Comparison of ENCODE assay signal across 14 cellular contexts in genomic region chr11:108947654-108948570, GRCh38.
DNase-seq lines count a peak whose midpoint lies in the region; ATAC-seq and TF ChIP-seq lines count a peak whose summit lies in the region.
"Had no signal": no experiment of that assay in that cellular context is flagged by ENCODE, and none has a peak within 500 bp of the region (broad histone marks: within the 10 kb centered on the region; RNA-seq: fewer than 3 reads in every experiment).

No MANE protein-coding gene starts in this region.

- no peak overlapping the region for H3K4me3 Mint-ChIP-seq in activated T-helper 17 cell treated with anti-CD3 and anti-CD28 coated beads, Interleukin-2, amount 50 U/mL, for 72 hours
- H3K4me3 Mint-ChIP-seq in endodermal cell, result no peak overlapping the region
- H3K4me3 Mint-ChIP-seq: activated B cell treated with CpG ODN at 0.5 μM for 24 hours; CD8-positive, alpha-beta T cell had no signal

- TF ChIP-seq CTCF in endodermal cell (conservative IDR thresholded peaks at IDR 0.05), result no peak

- H3K27ac ChIP-seq in endodermal cell (ENCODE audit: low read depth, low read length), result no peak overlapping the region
- H3K27ac ChIP-seq: neutrophil, SJSA1, skin epidermis, suprapubic skin had no signal

- peaks cover 18% of the 10 kb centered on the region for H3K9me3 Mint-ChIP-seq in activated T-helper 17 cell treated with anti-CD3 and anti-CD28 coated beads, Interleukin-2, amount 50 U/mL, for 72 hours
- peaks cover 15% of the 10 kb centered on the region for H3K9me3 Mint-ChIP-seq in endodermal cell

- H3K36me3 ChIP-seq in endodermal cell (ENCODE audit: control insufficient read depth, insufficient read depth, low read length), result no peaks in the 10 kb centered on the region
- H3K36me3 ChIP-seq: neutrophil, SJSA1, suprapubic skin had no signal

- no peaks in the 10 kb centered on the region for H3K27me3 ChIP-seq in endodermal cell (ENCODE audit: control insufficient read depth, insufficient read depth, low read length, poor library complexity, severe bottlenecking)
- H3K27me3 ChIP-seq: neutrophil, SJSA1, suprapubic skin had no signal

- no peak overlapping the region for H3K4me3 ChIP-seq in endodermal cell (ENCODE audit: low read length)
- H3K4me3 ChIP-seq: SJSA1, skin epidermis, suprapubic skin had no signal

- H3K27ac Mint-ChIP-seq in activated T-helper 17 cell treated with anti-CD3 and anti-CD28 coated beads, Interleukin-2, amount 50 U/mL, for 72 hours, result peak overlapping the region; percentile 13
- no peak overlapping the region for H3K27ac Mint-ChIP-seq in endodermal cell
- H3K27ac Mint-ChIP-seq: activated B cell treated with CpG ODN at 0.5 μM for 24 hours; CD8-positive, alpha-beta T cell had no signal

- no peaks in the 10 kb centered on the region for H3K4me1 ChIP-seq in endodermal cell (ENCODE audit: control insufficient read depth, insufficient read depth, low read length)

- peak; percentile 90 for ATAC-seq in activated T-helper 17 cell treated with anti-CD3 and anti-CD28 coated beads, Interleukin-2, amount 50 U/mL, for 72 hours (replicated peaks)
- no peak for ATAC-seq in GM21619 (IDR thresholded peaks at IDR 0.05; ENCODE audit: unreplicated experiment)
- ATAC-seq: CD8-positive, alpha-beta T cell had no signal

- no peaks in the 10 kb centered on the region for H3K27me3 Mint-ChIP-seq in activated T-helper 17 cell treated with anti-CD3 and anti-CD28 coated beads, Interleukin-2, amount 50 U/mL, for 72 hours
- H3K27me3 Mint-ChIP-seq in endodermal cell (ENCODE audit: insufficient read depth), result no peaks in the 10 kb centered on the region
- H3K27me3 Mint-ChIP-seq: activated B cell treated with CpG ODN at 0.5 μM for 24 hours had no signal

- peaks cover 10% of the 10 kb centered on the region for H3K4me1 Mint-ChIP-seq in activated T-helper 17 cell treated with anti-CD3 and anti-CD28 coated beads, Interleukin-2, amount 50 U/mL, for 72 hours
- H3K4me1 Mint-ChIP-seq in endodermal cell, result peaks cover 3% of the 10 kb centered on the region
- H3K4me1 Mint-ChIP-seq: activated B cell treated with CpG ODN at 0.5 μM for 24 hours had no signal

- DNase-seq in EL (peak; percentile 78), HS-5 (ENCODE audit: low read depth) (peak; percentile 63), kidney tubule cell (ENCODE audit: low spot score) (peak; percentile 40), NCI-H146 (lab: John Stamatoyannopoulos, UW) (no peak), endodermal cell (no peak)
- DNase-seq: activated B cell treated with CpG ODN at 0.5 μM for 24 hours; CD8-positive, alpha-beta T cell; NCI-H1694 treated with DMSO at 0.1 percent for 48 hours had no signal

- no peaks in the 10 kb centered on the region for H3K9me3 ChIP-seq in endodermal cell (ENCODE audit: control insufficient read depth, low read length)
- H3K9me3 ChIP-seq: neutrophil, SJSA1, suprapubic skin had no signal

- no peak overlapping the region for H3K9ac ChIP-seq in endodermal cell (ENCODE audit: extremely low read depth, low read length, poor library complexity, severe bottlenecking)

- peaks cover 17% of the 10 kb centered on the region for H3K36me3 Mint-ChIP-seq in activated T-helper 17 cell treated with anti-CD3 and anti-CD28 coated beads, Interleukin-2, amount 50 U/mL, for 72 hours (ENCODE audit: low read depth)
- peaks cover 2% of the 10 kb centered on the region for H3K36me3 Mint-ChIP-seq in endodermal cell (ENCODE audit: low read depth)

- 91 to 100% methylated on average over 1 to 7 of the region's 7 CpGs for WGBS in endodermal cell (ENCODE audit: insufficient coverage in 1 of 2, insufficient read length in 1 of 2), 2 experiments

Comparison
In these comparisons a context has a peak if more than half of its experiments do, and no peak if none do; other contexts are left out.
1. DNase-seq: peak in EL (single experiment), HS-5 (single experiment) and kidney tubule cell (single experiment); none in NCI-H146 (single experiment) and endodermal cell (single experiment).